34 cellular contexts compared by ENCODE assay signal in genomic region chr2:86523491-86523890, GRCh38.
"Had no signal": no experiment of that assay in that cellular context is flagged by ENCODE, and none has a peak within 500 bp of the region (broad histone marks: within the 10 kb centered on the region; RNA-seq: fewer than 3 reads in every experiment).

No MANE protein-coding gene starts in this region.

- DNase-seq: Karpas-422, Kasumi-1, MG63, MM.1S, MV-4-11, NCI-H1048, NCI-H1092, NCI-H1092 treated with DMSO at 0.1 percent for 48 hours, NCI-H1105, NCI-H1105 treated with DMSO at 0.1 percent for 48 hours, NCI-H1417, NCI-H1417 treated with DMSO at 0.1 percent for 48 hours, NCI-H1436, NCI-H1436 treated with DMSO at 0.1 percent for 48 hours, NCI-H146, NCI-H1694, NCI-H1694 treated with DMSO at 0.1 percent for 48 hours, NCI-H187, NCI-H187 treated with DMSO at 0.1 percent for 48 hours, NCI-H1930, NCI-H2029, NCI-H2029 treated with DMSO at 0.1 percent for 48 hours, NCI-H2081, NCI-H2081 treated with DMSO at 0.1 percent for 48 hours, NCI-H2107, NCI-H2171, NCI-H2171 treated with DMSO at 0.1 percent for 48 hours, NCI-H2227 treated with DMSO at 0.1 percent for 48 hours, NCI-H226, NCI-H345, NCI-H446, NCI-H446 treated with DMSO at 0.1 percent for 48 hours, NCI-H510A, NCI-H510A treated with DMSO at 0.1 percent for 48 hours had no signal
